In the genomic region with DNA sequence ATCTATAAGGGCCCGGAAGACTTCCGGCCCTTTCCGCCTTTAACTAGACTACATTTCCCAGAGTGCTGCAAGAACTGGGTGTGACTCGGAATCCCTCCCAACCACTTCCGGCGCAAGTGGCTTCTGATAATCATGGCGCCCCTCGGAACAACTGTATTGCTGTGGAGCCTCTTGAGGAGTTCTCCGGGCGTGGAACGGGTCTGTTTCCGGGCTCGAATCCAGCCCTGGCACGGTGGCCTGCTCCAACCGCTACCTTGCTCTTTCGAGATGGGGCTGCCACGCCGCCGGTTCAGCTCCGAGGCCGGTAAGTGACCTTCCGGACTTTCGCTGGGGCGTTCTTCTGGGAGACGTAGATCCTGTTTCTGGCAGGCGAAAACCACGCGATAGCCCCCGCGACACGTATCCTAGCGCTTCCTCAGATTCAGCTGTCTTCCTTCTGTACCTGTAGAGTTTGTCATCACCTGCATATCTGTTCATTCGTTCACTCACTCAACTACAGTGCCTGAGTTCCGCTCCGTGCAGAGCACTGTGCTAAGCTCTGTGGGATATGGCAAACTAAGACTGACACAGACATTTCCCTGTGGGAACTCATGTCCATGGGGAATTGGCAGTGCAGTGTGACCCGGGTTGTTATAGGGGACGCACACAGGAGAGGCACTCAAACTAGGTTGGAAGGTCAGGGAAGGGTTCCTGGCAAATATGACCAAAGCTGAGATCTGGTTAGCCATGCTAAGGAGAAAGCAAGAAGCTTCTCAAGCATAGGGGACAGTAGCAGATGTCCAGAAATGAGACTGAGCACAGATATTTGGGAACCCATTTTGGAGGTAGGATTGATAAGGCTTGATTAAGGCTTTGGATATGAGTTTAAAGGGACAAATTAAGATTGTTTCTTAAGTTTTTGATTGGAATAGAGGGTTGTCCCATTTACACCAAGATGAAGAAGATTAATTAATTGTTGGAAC, we compare ENCODE assay signal across 1 cellular context.
A peak's percentile ranks its signal among the peaks of the same experiment; 100 is the strongest.
TF ChIP-seq lines count a peak whose summit lies in the region.

Gene MRPS22 (plus strand): TSS at position 126 of the 962 bp plus-strand sequence. CDS start 7 bp downstream, at position 133.

TF ChIP-seq in HepG2, 621 proteins besides CTCF, POLR2A, EP300 and RAD21 (continued from another document and continues in another):
- TF ChIP-seq ARNTL (CRISPR knock-in tag; IDR thresholded peaks at IDR 0.05): no peak
- no peak for TF ChIP-seq CENPX (CRISPR knock-in tag; IDR thresholded peaks at IDR 0.05)
- peak; percentile 29; the same call in 1 of the 2 replicates for TF ChIP-seq SRF (IDR thresholded peaks at IDR 0.05; ENCODE audit: low read depth, low read length)
- TF ChIP-seq ZNF441 (CRISPR knock-in tag; IDR thresholded peaks at IDR 0.05; ENCODE audit: borderline replicate concordance): no peak
- no peak for TF ChIP-seq ZNF580 (CRISPR knock-in tag; IDR thresholded peaks at IDR 0.05; ENCODE audit: borderline replicate concordance, low read depth)
- TF ChIP-seq, protein P1, sequence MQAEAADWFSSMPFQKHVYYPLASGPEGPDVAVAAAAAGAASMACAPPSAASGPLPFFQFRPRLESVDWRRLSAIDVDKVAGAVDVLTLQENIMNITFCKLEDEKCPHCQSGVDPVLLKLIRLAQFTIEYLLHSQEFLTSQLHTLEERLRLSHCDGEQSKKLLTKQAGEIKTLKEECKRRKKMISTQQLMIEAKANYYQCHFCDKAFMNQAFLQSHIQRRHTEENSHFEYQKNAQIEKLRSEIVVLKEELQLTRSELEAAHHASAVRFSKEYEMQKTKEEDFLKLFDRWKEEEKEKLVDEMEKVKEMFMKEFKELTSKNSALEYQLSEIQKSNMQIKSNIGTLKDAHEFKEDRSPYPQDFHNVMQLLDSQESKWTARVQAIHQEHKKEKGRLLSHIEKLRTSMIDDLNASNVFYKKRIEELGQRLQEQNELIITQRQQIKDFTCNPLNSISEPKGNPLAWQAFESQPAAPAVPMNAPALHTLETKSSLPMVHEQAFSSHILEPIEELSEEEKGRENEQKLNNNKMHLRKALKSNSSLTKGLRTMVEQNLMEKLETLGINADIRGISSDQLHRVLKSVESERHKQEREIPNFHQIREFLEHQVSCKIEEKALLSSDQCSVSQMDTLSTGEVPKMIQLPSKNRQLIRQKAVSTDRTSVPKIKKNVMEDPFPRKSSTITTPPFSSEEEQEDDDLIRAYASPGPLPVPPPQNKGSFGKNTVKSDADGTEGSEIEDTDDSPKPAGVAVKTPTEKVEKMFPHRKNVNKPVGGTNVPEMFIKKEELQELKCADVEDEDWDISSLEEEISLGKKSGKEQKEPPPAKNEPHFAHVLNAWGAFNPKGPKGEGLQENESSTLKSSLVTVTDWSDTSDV (CRISPR knock-in tag; IDR thresholded peaks at IDR 0.05): no peak
- TF ChIP-seq ZNF33B (CRISPR knock-in tag; IDR thresholded peaks at IDR 0.05): no peak
- TF ChIP-seq MLXIP (CRISPR knock-in tag; IDR thresholded peaks at IDR 0.05; ENCODE audit: borderline replicate concordance): peak; percentile 52; the same call in 1 of the 2 replicates
- no peak for TF ChIP-seq MLLT10 (CRISPR knock-in tag; IDR thresholded peaks at IDR 0.05)
- TF ChIP-seq ZNF224 (CRISPR knock-in tag; IDR thresholded peaks at IDR 0.05): no peak
- TF ChIP-seq DR1 (CRISPR knock-in tag; IDR thresholded peaks at IDR 0.05): no peak; the same call in 1 of the 2 replicates
- TF ChIP-seq FOXM1 (CRISPR knock-in tag; IDR thresholded peaks at IDR 0.05): no peak
- TF ChIP-seq ZGPAT (CRISPR knock-in tag; IDR thresholded peaks at IDR 0.05): peak; percentile 11; the same call in 1 of the 2 replicates
- TF ChIP-seq, protein P2, sequence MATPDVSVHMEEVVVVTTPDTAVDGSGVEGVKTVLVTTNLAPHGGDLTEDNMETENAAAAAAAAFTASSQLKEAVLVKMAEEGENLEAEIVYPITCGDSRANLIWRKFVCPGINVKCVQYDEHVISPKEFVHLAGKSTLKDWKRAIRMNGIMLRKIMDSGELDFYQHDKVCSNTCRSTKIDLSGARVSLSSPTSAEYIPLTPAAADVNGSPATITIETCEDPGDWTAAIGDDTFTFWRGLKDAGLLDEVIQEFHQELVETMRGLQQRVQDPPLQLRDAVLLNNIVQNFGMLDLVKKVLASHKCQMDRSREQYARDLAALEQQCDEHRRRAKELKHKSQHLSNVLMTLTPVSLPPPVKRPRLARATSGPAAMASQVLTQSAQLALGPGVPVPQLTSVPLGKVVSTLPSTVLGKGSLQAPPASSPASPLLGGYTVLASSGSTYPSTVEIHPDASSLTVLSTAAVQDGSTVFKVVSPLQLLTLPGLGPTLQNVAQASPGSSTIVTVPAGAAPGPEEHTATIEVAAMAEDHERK (CRISPR knock-in tag; IDR thresholded peaks at IDR 0.05; ENCODE audit: low read depth): no peak
- TF ChIP-seq ONECUT2 (CRISPR knock-in tag; IDR thresholded peaks at IDR 0.05): no peak
- no peak for TF ChIP-seq ZNF138 (CRISPR knock-in tag; IDR thresholded peaks at IDR 0.05; ENCODE audit: low read depth)
- TF ChIP-seq ZNF329 (CRISPR knock-in tag; IDR thresholded peaks at IDR 0.05; ENCODE audit: low read depth): no peak
- no peak for TF ChIP-seq ZFP62 (CRISPR knock-in tag; IDR thresholded peaks at IDR 0.05)
- no peak for TF ChIP-seq SIX1 (CRISPR knock-in tag; IDR thresholded peaks at IDR 0.05; ENCODE audit: borderline replicate concordance)
- no peak for TF ChIP-seq MAFK (conservative IDR thresholded peaks at IDR 0.05 in 1 of 2, IDR thresholded peaks at IDR 0.05 in 1 of 2; ENCODE audit: low read length in 2 of 2)
- TF ChIP-seq SSRP1 (CRISPR knock-in tag; IDR thresholded peaks at IDR 0.05): peak; percentile 56; the same call in 1 of the 2 replicates
- TF ChIP-seq SRY (CRISPR knock-in tag; IDR thresholded peaks at IDR 0.05): 0 out of 2 replicates have a peak, but pooled peaks have one; percentile 19
- TF ChIP-seq, protein P3, sequence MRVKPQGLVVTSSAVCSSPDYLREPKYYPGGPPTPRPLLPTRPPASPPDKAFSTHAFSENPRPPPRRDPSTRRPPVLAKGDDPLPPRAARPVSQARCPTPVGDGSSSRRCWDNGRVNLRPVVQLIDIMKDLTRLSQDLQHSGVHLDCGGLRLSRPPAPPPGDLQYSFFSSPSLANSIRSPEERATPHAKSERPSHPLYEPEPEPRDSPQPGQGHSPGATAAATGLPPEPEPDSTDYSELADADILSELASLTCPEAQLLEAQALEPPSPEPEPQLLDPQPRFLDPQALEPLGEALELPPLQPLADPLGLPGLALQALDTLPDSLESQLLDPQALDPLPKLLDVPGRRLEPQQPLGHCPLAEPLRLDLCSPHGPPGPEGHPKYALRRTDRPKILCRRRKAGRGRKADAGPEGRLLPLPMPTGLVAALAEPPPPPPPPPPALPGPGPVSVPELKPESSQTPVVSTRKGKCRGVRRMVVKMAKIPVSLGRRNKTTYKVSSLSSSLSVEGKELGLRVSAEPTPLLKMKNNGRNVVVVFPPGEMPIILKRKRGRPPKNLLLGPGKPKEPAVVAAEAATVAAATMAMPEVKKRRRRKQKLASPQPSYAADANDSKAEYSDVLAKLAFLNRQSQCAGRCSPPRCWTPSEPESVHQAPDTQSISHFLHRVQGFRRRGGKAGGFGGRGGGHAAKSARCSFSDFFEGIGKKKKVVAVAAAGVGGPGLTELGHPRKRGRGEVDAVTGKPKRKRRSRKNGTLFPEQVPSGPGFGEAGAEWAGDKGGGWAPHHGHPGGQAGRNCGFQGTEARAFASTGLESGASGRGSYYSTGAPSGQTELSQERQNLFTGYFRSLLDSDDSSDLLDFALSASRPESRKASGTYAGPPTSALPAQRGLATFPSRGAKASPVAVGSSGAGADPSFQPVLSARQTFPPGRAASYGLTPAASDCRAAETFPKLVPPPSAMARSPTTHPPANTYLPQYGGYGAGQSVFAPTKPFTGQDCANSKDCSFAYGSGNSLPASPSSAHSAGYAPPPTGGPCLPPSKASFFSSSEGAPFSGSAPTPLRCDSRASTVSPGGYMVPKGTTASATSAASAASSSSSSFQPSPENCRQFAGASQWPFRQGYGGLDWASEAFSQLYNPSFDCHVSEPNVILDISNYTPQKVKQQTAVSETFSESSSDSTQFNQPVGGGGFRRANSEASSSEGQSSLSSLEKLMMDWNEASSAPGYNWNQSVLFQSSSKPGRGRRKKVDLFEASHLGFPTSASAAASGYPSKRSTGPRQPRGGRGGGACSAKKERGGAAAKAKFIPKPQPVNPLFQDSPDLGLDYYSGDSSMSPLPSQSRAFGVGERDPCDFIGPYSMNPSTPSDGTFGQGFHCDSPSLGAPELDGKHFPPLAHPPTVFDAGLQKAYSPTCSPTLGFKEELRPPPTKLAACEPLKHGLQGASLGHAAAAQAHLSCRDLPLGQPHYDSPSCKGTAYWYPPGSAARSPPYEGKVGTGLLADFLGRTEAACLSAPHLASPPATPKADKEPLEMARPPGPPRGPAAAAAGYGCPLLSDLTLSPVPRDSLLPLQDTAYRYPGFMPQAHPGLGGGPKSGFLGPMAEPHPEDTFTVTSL (CRISPR knock-in tag; IDR thresholded peaks at IDR 0.05; ENCODE audit: borderline replicate concordance): no peak; the same call in 1 of the 2 replicates
- 0 out of 2 replicates have a peak, but pooled peaks have one; percentile 25 for TF ChIP-seq ZNF230 (CRISPR knock-in tag; IDR thresholded peaks at IDR 0.05)
- no peak for TF ChIP-seq ZNF556 (CRISPR knock-in tag; IDR thresholded peaks at IDR 0.05; ENCODE audit: borderline replicate concordance)
- TF ChIP-seq NR1H2 (CRISPR knock-in tag; IDR thresholded peaks at IDR 0.05; ENCODE audit: borderline replicate concordance, low read depth): no peak
- no peak for TF ChIP-seq ZBTB44 (CRISPR knock-in tag; IDR thresholded peaks at IDR 0.05)
- TF ChIP-seq ZNF709 (CRISPR knock-in tag; IDR thresholded peaks at IDR 0.05): peak; percentile 58; the same call in 1 of the 2 replicates
- TF ChIP-seq, protein P4, sequence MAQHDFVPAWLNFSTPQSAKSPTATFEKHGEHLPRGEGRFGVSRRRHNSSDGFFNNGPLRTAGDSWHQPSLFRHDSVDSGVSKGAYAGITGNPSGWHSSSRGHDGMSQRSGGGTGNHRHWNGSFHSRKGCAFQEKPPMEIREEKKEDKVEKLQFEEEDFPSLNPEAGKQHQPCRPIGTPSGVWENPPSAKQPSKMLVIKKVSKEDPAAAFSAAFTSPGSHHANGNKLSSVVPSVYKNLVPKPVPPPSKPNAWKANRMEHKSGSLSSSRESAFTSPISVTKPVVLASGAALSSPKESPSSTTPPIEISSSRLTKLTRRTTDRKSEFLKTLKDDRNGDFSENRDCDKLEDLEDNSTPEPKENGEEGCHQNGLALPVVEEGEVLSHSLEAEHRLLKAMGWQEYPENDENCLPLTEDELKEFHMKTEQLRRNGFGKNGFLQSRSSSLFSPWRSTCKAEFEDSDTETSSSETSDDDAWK (CRISPR knock-in tag; IDR thresholded peaks at IDR 0.05): no peak
- no peak for TF ChIP-seq ZNF232 (CRISPR knock-in tag; IDR thresholded peaks at IDR 0.05; ENCODE audit: borderline replicate concordance)
- TF ChIP-seq SOX13 (IDR thresholded peaks at IDR 0.05): no peak
- TF ChIP-seq SOX13 (CRISPR knock-in tag; conservative IDR thresholded peaks at IDR 0.05 in 1 of 2, IDR thresholded peaks at IDR 0.05 in 1 of 2): no peak; a peak in 1 of 4 replicates
- TF ChIP-seq MTF1 (CRISPR knock-in tag; IDR thresholded peaks at IDR 0.05): no peak
